ENCODE assay signal across 10 cellular contexts in genomic region chr14:68961781-68962584, GRCh38. TPM values are rescaled to one million over a fixed set of nuclear protein-coding genes. Genes with fewer than 3 reads are reported as not detected.
A peak's percentile ranks its signal among the peaks of the same experiment; 100 is the strongest.
DNase-seq lines count a peak whose midpoint lies in the region; ATAC-seq and TF ChIP-seq lines count a peak whose summit lies in the region.
"Had no signal": no experiment of that assay in that cellular context is flagged by ENCODE, and none has a peak within 500 bp of the region (broad histone marks: within the 10 kb centered on the region; RNA-seq: fewer than 3 reads in every experiment).

No MANE protein-coding gene starts in this region.

- H3K9me3 ChIP-seq in CD4-positive, CD25-positive, alpha-beta regulatory T cell (ENCODE audit: control insufficient read depth in 2 of 2, low read length in 2 of 2) = no peaks in the 10 kb centered on the region

- POLR2A ChIA-PET in naive thymus-derived CD8-positive, alpha-beta T cell (lab: Charles Lee) = interaction anchor here (0.6 to 27.2 kb wide), 5 partner anchors 0 to 185 kb away, joined by 3 to 469 read pairs (median 446); partner anchors contain the start of gene ACTN1

- peak overlapping the region; percentile 55 to 83 (median 62) for H3K27ac Mint-ChIP-seq in CD4-positive, CD25-positive, alpha-beta regulatory T cell
- H3K27ac Mint-ChIP-seq in naive thymus-derived CD8-positive, alpha-beta T cell = peak overlapping the region; percentile 93 to 100 (median 96)
- H3K27ac Mint-ChIP-seq: memory B cell had no signal

- H3K36me3 ChIP-seq in CD4-positive, CD25-positive, alpha-beta regulatory T cell (ENCODE audit: control insufficient read depth, insufficient read depth, low read length) = no peaks in the 10 kb centered on the region

- H3K36me3 Mint-ChIP-seq in CD4-positive, CD25-positive, alpha-beta regulatory T cell = peaks cover 10% of the 10 kb centered on the region
- peaks cover 0 to 25% (median 5%) of the 10 kb centered on the region in 3 donors for H3K36me3 Mint-ChIP-seq in naive thymus-derived CD8-positive, alpha-beta T cell
- H3K36me3 Mint-ChIP-seq: memory B cell had no signal

- no peak overlapping the region for H3K27ac ChIP-seq in CD4-positive, CD25-positive, alpha-beta regulatory T cell (ENCODE audit: insufficient read depth, low read length, poor library complexity, severe bottlenecking)

- no peak for DNase-seq in CD4-positive, CD25-positive, alpha-beta regulatory T cell
- peak; percentile 48 for DNase-seq in LHCN-M2 (ENCODE audit: low read depth)
- DNase-seq in astrocyte of the spinal cord (ENCODE audit: low read depth, low spot score) = peak; percentile 76
- no peak for DNase-seq in naive thymus-derived CD8-positive, alpha-beta T cell
- DNase-seq in SKM-1 treated with dmso at 0.1 percent for 144 hours (lab: John Stamatoyannopoulos, UW; ENCODE audit: unreplicated experiment) = no peak
- DNase-seq in NK-92 (lab: John Stamatoyannopoulos, UW; ENCODE audit: unreplicated experiment) = no peak
- DNase-seq in Kasumi-1 (lab: John Stamatoyannopoulos, UW) = no peak
- DNase-seq in stimulated activated CD4-positive, alpha-beta T cell treated with anti-CD3 and anti-CD28 coated beads, Interleukin-15, amount 100 ng/mL, for 24 hours = no peak
- DNase-seq: central memory CD4-positive, alpha-beta T cell had no signal

- in situ Hi-C loops in astrocyte of the spinal cord (cut with HindIII; ENCODE audit: low sequenced_read_pairs) = no loop called here

- TF ChIP-seq CTCF in astrocyte of the spinal cord (IDR thresholded peaks at IDR 0.05; ENCODE audit: low read depth, low read length) = no peak

- peaks cover 25% of the 10 kb centered on the region for H3K4me1 ChIP-seq in CD4-positive, CD25-positive, alpha-beta regulatory T cell (ENCODE audit: control insufficient read depth, insufficient read depth, low read length, poor library complexity, severe bottlenecking)

- H3K4me3 Mint-ChIP-seq in CD4-positive, CD25-positive, alpha-beta regulatory T cell = peak overlapping the region in 1 of 4 donors; percentile 16
- H3K4me3 Mint-ChIP-seq in naive thymus-derived CD8-positive, alpha-beta T cell = peak overlapping the region in 8 of 10 donors; percentile 23 to 94 (median 67)
- H3K4me3 Mint-ChIP-seq: memory B cell had no signal

- no peaks in the 10 kb centered on the region for H3K27me3 Mint-ChIP-seq in CD4-positive, CD25-positive, alpha-beta regulatory T cell
- H3K27me3 Mint-ChIP-seq in naive thymus-derived CD8-positive, alpha-beta T cell = no peaks in the 10 kb centered on the region

- no peak overlapping the region for H3K4me3 ChIP-seq in CD4-positive, CD25-positive, alpha-beta regulatory T cell (ENCODE audit: low read depth, low read length)
- H3K4me3 ChIP-seq in astrocyte of the spinal cord (ENCODE audit: low read depth, low read length) = no peak overlapping the region

- no peaks in the 10 kb centered on the region for H3K9me3 Mint-ChIP-seq in CD4-positive, CD25-positive, alpha-beta regulatory T cell
- H3K9me3 Mint-ChIP-seq in naive thymus-derived CD8-positive, alpha-beta T cell = no peaks in the 10 kb centered on the region
- H3K9me3 Mint-ChIP-seq: memory B cell had no signal

- peaks cover 4 to 92% (median 30%) of the 10 kb centered on the region in 4 donors for H3K4me1 Mint-ChIP-seq in CD4-positive, CD25-positive, alpha-beta regulatory T cell
- peaks cover 50 to 98% (median 96%) of the 10 kb centered on the region in 4 donors for H3K4me1 Mint-ChIP-seq in naive thymus-derived CD8-positive, alpha-beta T cell
- H3K4me1 Mint-ChIP-seq: memory B cell had no signal

- no peak for ATAC-seq in CD4-positive, CD25-positive, alpha-beta regulatory T cell (ENCODE audit: low read depth in 2 of 2)
- no peak for ATAC-seq in naive thymus-derived CD8-positive, alpha-beta T cell

- H3K27me3 ChIP-seq in CD4-positive, CD25-positive, alpha-beta regulatory T cell (ENCODE audit: control insufficient read depth, insufficient read depth, low read length) = no peaks in the 10 kb centered on the region

RNA-seq across cellular contexts. Expression of gene ACTN1, which starts 17.1 kb away (rescaled TPM):
- total RNA-seq in CD4-positive, CD25-positive, alpha-beta regulatory T cell = 47.5 TPM
- polyA plus RNA-seq in CD4-positive, CD25-positive, alpha-beta regulatory T cell = 10 to 100 TPM; 28.3 to 78.8 (median 51.8) TPM
- total RNA-seq in LHCN-M2 (2014; rRNA removed) = 292 and 318 TPM in 2 replicates
- polyA plus RNA-seq in LHCN-M2 (2012) = 584 TPM
- 100 to 1,000 TPM; 333 to 341 TPM for total RNA-seq in naive thymus-derived CD8-positive, alpha-beta T cell
- 100 to 1,000 TPM; 144 to 436 (median 267) TPM for polyA plus RNA-seq in naive thymus-derived CD8-positive, alpha-beta T cell

Comparison
In these comparisons a context has a peak if more than half of its experiments do, and no peak if none do; other contexts are left out.
1. DNase-seq: peak in LHCN-M2 (single experiment) and astrocyte of the spinal cord (single experiment); none in CD4-positive, CD25-positive, alpha-beta regulatory T cell (0 of 3), naive thymus-derived CD8-positive, alpha-beta T cell (0 of 10), SKM-1 treated with dmso at 0.1 percent for 144 hours (single experiment), NK-92 (single experiment), Kasumi-1 (0 of 2) and stimulated activated CD4-positive, alpha-beta T cell treated with anti-CD3 and anti-CD28 coated beads, Interleukin-15, amount 100 ng/mL, for 24 hours (single experiment).